In genomic region chr12:6944381-6945186, GRCh38 we compare ENCODE assay signal across 1 cellular context.
TF ChIP-seq lines count a peak whose summit lies in the region.

No MANE protein-coding gene starts in this region.

TF ChIP-seq in K562, 482 proteins besides CTCF, POLR2A, EP300 and RAD21 (continued from another document and continues in another):
- TF ChIP-seq ZMIZ1 (IDR thresholded peaks at IDR 0.05; ENCODE audit: low read depth in 2 of 2, low read length in 2 of 2) (no peak), CSDE1 (IDR thresholded peaks at IDR 0.05) (no peak), ZNF277 (CRISPR knock-in tag; IDR thresholded peaks at IDR 0.05; ENCODE audit: borderline replicate concordance) (no peak), ZNF76 (CRISPR knock-in tag; IDR thresholded peaks at IDR 0.05; ENCODE audit: borderline replicate concordance) (no peak), MXI1 (IDR thresholded peaks at IDR 0.05; ENCODE audit: low read depth, low read length) (peak; percentile 18; the same call in 1 of the 2 replicates), CXXC5 (CRISPR knock-in tag; IDR thresholded peaks at IDR 0.05) (peak; percentile 60; the same call in 1 of the 2 replicates), CREB1 (IDR thresholded peaks at IDR 0.05) (no peak; the same call in 1 of the 2 replicates), CREB1 (CRISPR knock-in tag; IDR thresholded peaks at IDR 0.05) (peak; percentile 59; the same call in 1 of the 2 replicates), SAFB (IDR thresholded peaks at IDR 0.05; ENCODE audit: borderline replicate concordance, low read depth, low read length) (0 out of 2 replicates have a peak, but pooled peaks have one; percentile 32), RBM22 (IDR thresholded peaks at IDR 0.05; ENCODE audit: low read depth, low read length, poor library complexity, severe bottlenecking) (peak; percentile 98), SRF (CRISPR knock-in tag; IDR thresholded peaks at IDR 0.05) (peak; percentile 61 to 91; a peak in 2 of 4 replicates), TCFL5 (CRISPR knock-in tag; conservative IDR thresholded peaks at IDR 0.05) (no peak), RBM15 (IDR thresholded peaks at IDR 0.05; ENCODE audit: insufficient read depth, low read length) (no peak), HDAC6 (IDR thresholded peaks at IDR 0.05; ENCODE audit: low read depth, low read length) (no peak), PTRF (tag; IDR thresholded peaks at IDR 0.05) (no peak), RBM34 (IDR thresholded peaks at IDR 0.05; ENCODE audit: borderline replicate concordance, insufficient read depth, low read length) (no peak), SFPQ (IDR thresholded peaks at IDR 0.05; ENCODE audit: low read depth, low read length) (peak; percentile 93), ZNF436 (CRISPR knock-in tag; IDR thresholded peaks at IDR 0.05) (no peak), MYC (IDR thresholded peaks at IDR 0.05; ENCODE audit: low read depth, low read length) (0 out of 2 replicates have a peak, but pooled peaks have one; percentile 29), MYC (CRISPR knock-in tag; IDR thresholded peaks at IDR 0.05; ENCODE audit: borderline replicate concordance, low read depth) (no peak), PRPF4 (IDR thresholded peaks at IDR 0.05; ENCODE audit: insufficient read depth, low read depth, low read length, poor library complexity, severe bottlenecking) (peak; percentile 93), CREBBP (IDR thresholded peaks at IDR 0.05; ENCODE audit: low read depth, low read length) (no peak), ILF3 (IDR thresholded peaks at IDR 0.05; ENCODE audit: borderline replicate concordance) (no peak), RBFOX2 (IDR thresholded peaks at IDR 0.05; ENCODE audit: low read depth, low read length) (peak; percentile 96), SRSF1 (IDR thresholded peaks at IDR 0.05; ENCODE audit: low read depth, low read length) (peak; percentile 91; the same call in 1 of the 2 replicates), NR4A1 (CRISPR knock-in tag; IDR thresholded peaks at IDR 0.05) (no peak), NR4A1 (tag; IDR thresholded peaks at IDR 0.05) (no peak), ZNF592 (IDR thresholded peaks at IDR 0.05) (no peak), EWSR1 (IDR thresholded peaks at IDR 0.05; ENCODE audit: borderline replicate concordance, low read depth, partially characterized antibody) (no peak), JUND (IDR thresholded peaks at IDR 0.05; ENCODE audit: borderline replicate concordance, low read depth, low read length) (peak; percentile 34; the same call in 1 of the 2 replicates), JUND (tag; IDR thresholded peaks at IDR 0.05; ENCODE audit: borderline replicate concordance, low read depth, low read length) (no peak; the same call in 2 of the 3 replicates), CTBP1 (IDR thresholded peaks at IDR 0.05; ENCODE audit: borderline replicate concordance) (peak; percentile 97), PHTF2 (CRISPR knock-in tag; IDR thresholded peaks at IDR 0.05) (no peak), CHD7 (IDR thresholded peaks at IDR 0.05; ENCODE audit: low read depth, low read length) (no peak), STAG1 (CRISPR knock-in tag; IDR thresholded peaks at IDR 0.05; ENCODE audit: borderline replicate concordance) (peak; percentile 28; the same call in 1 of the 2 replicates), NR2C2 (CRISPR knock-in tag; IDR thresholded peaks at IDR 0.05) (no peak), NR2C2 (tag; IDR thresholded peaks at IDR 0.05) (peak; percentile 35), NONO (IDR thresholded peaks at IDR 0.05; ENCODE audit: low read depth in 2 of 2, low read length in 1 of 2) (peak in 1 of 2 experiments; percentile 96; a peak in 2 of 4 replicates), SMARCC2 (IDR thresholded peaks at IDR 0.05; ENCODE audit: low read depth) (no peak), MBD2 (IDR thresholded peaks at IDR 0.05; ENCODE audit: borderline replicate concordance, low read depth) (no peak), RBM39 (optimal IDR thresholded peaks at IDR 0.05; ENCODE audit: low read depth, low read length) (no peak)
